ENCODE assay signal across 27 cellular contexts in the genomic region with DNA sequence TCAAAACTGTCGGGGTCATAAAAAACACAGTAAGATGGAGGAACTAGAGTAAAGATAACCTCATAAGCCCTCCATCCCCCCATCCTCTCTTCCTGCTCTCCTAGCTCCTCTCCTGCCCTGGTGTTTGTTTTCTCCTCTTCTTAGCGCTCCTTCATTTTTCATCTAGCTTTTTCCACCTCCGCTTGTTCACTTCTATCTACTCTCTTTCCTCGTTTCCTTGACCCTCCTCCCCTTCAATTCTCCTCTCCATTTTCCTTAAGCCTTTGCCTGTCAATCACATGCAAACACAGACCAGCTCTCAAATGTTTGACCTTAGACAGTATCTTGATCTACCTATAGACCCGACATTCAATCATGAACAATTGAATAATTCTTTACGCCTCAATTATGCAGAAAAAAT.
"Had no signal": no experiment of that assay in that cellular context is flagged by ENCODE, and none has a peak within 500 bp of the region (broad histone marks: within the 10 kb centered on the region; RNA-seq: fewer than 3 reads in every experiment).

No MANE protein-coding gene starts in this region.

- H3K27me3 Mint-ChIP-seq: activated naive CD4-positive, alpha-beta T cell treated with anti-CD3 and anti-CD28 coated beads, Interleukin-2, amount 50 U/mL, for 24 hours; naive thymus-derived CD8-positive, alpha-beta T cell had no signal

- H3K4me1 ChIP-seq: foreskin keratinocyte, prostate gland had no signal

- H3K27me3 ChIP-seq: esophagus muscularis mucosa, foreskin keratinocyte, heart right ventricle, left lung, pancreas, sigmoid colon, suprapubic skin, tibial artery had no signal

- H3K4me3 Mint-ChIP-seq: activated naive CD4-positive, alpha-beta T cell treated with anti-CD3 and anti-CD28 coated beads, Interleukin-2, amount 50 U/mL, for 24 hours; naive thymus-derived CD8-positive, alpha-beta T cell; neural crest cell had no signal

- H3K27ac ChIP-seq: esophagus muscularis mucosa, foreskin keratinocyte, heart right ventricle, left lung, lower lobe of right lung, pancreas, prostate gland, sigmoid colon, suprapubic skin, tibial artery, WERI-Rb-1 had no signal

- H3K4me3 ChIP-seq: esophagus muscularis mucosa, heart right ventricle, left lung, lower lobe of right lung, pancreas, prostate gland, sigmoid colon, suprapubic skin, tibial artery had no signal

- H3K27ac Mint-ChIP-seq: activated naive CD4-positive, alpha-beta T cell treated with anti-CD3 and anti-CD28 coated beads, Interleukin-2, amount 50 U/mL, for 24 hours had no signal

- H3K36me3 ChIP-seq: pancreas, prostate gland had no signal

- ATAC-seq: heart right ventricle; left lung; lower lobe of right lung; naive thymus-derived CD8-positive, alpha-beta T cell; SK-N-SH treated with all-trans-retinoic acid at 6 μM for 48 hours had no signal

- H3K9me3 ChIP-seq: esophagus muscularis mucosa, heart right ventricle, left lung, lower lobe of right lung, pancreas, prostate gland, sigmoid colon, suprapubic skin, tibial artery had no signal

- DNase-seq: activated CD4-positive, CD25-positive, alpha-beta regulatory T cell treated with anti-CD3 and anti-CD28 coated beads, Interleukin-2, amount 50 U/mL, for 72 hours; activated CD8-positive, alpha-beta memory T cell treated with anti-CD3 and anti-CD28 coated beads, Interleukin-2, amount 50 U/mL, for 4 hours; activated T-cell treated with anti-CD3 and anti-CD28 coated beads, Interleukin-2, amount 50 U/mL, for 1 hour; anterior cingulate cortex; dermis blood vessel endothelial cell; effector CD4-positive, alpha-beta T cell; foreskin keratinocyte; heart right ventricle; left lung; lower lobe of right lung; mesenchymal stem cell; naive thymus-derived CD8-positive, alpha-beta T cell; nucleus accumbens; pancreas; retina; sigmoid colon; small intestine; stimulated activated CD4-positive, alpha-beta T cell treated with anti-CD3 and anti-CD28 coated beads, Interleukin-4, amount 100 ng/mL, for 24 hours; stimulated activated naive CD4-positive, alpha-beta T cell; tibial artery; WERI-Rb-1 had no signal

- H3K9me3 Mint-ChIP-seq: activated naive CD4-positive, alpha-beta T cell treated with anti-CD3 and anti-CD28 coated beads, Interleukin-2, amount 50 U/mL, for 24 hours; naive thymus-derived CD8-positive, alpha-beta T cell had no signal
